In the genomic region with DNA sequence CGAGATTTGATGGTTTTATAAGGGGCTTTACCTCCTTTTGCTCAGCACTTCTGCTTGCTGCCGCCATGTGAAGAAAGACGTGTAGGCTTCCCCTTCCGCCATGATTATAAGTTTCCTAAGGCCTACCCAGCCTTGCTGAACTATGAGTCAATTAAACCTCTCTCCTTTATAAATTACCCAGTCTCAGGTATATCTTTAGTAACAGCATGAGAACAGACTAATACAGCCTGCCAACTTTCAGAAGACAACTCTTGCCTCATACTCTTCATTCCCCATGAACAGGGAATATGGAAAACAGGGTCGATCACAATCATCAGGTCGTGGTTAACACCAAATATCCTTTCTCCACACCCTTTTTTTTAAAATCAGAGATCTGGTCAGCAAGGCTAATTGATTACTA, we compare ENCODE assay signal across 32 cellular contexts.
"Had no signal": no experiment of that assay in that cellular context is flagged by ENCODE, and none has a peak within 500 bp of the region (broad histone marks: within the 10 kb centered on the region; RNA-seq: fewer than 3 reads in every experiment).

No MANE protein-coding gene starts in this region.

- H3K27ac ChIP-seq: brain microvascular endothelial cell, epithelial cell of prostate, esophagus squamous epithelium, WERI-Rb-1 had no signal

- H3K27me3 ChIP-seq: brain microvascular endothelial cell, esophagus squamous epithelium had no signal

- ATAC-seq: activated CD4-positive, CD25-positive, alpha-beta regulatory T cell treated with anti-CD3 and anti-CD28 coated beads, Interleukin-2, amount 50 U/mL, for 24 hours; activated CD8-positive, alpha-beta T cell treated with anti-CD3 and anti-CD28 coated beads for 36 hours; activated T-cell treated with anti-CD3 and anti-CD28 coated beads, Interleukin-2, amount 50 U/mL, for 4 hours; activated T-helper 17 cell treated with anti-CD3 and anti-CD28 coated beads, Interleukin-2, amount 50 U/mL, for 72 hours; effector memory CD8-positive, alpha-beta T cell; T-helper 17 cell had no signal

- H3K4me3 ChIP-seq: esophagus squamous epithelium had no signal

- H3K9me3 ChIP-seq: esophagus squamous epithelium had no signal

- H3K36me3 ChIP-seq: brain microvascular endothelial cell, esophagus squamous epithelium had no signal

- FAIRE-seq: astrocyte, bronchial epithelial cell, colon, endothelial cell of umbilical vein had no signal

- DNase-seq: activated B cell treated with CpG ODN at 0.5 μM for 24 hours; activated CD4-positive, alpha-beta T cell treated with anti-CD3 and anti-CD28 coated beads for 48 hours; activated CD4-positive, alpha-beta T cell treated with anti-CD3 and anti-CD28 coated beads, Interleukin-2, amount 50 U/mL, for 1 hour; activated CD4-positive, alpha-beta T cell treated with anti-CD3 and anti-CD28 coated beads, Interleukin-2, amount 50 U/mL, for 48 hours; activated CD8-positive, alpha-beta memory T cell treated with anti-CD3 and anti-CD28 coated beads for 24 hours; activated CD8-positive, alpha-beta T cell treated with anti-CD3 and anti-CD28 coated beads for 36 hours; activated effector memory CD4-positive, alpha-beta T cell treated with Interleukin-2 at 50 U/mL for 16 hours; activated gamma-delta T cell treated with Interleukin-2 at 50 U/mL for 16 hours; activated naive CD4-positive, alpha-beta T cell treated with anti-CD3 and anti-CD28 coated beads, Interleukin-2, amount 50 U/mL, for 16 hours; activated naive CD4-positive, alpha-beta T cell treated with Interleukin-2 at 50 U/mL for 16 hours; activated T-cell treated with anti-CD3 and anti-CD28 coated beads, Interleukin-2, amount 50 U/mL, for 4 hours; amniotic stem cell; anterior cingulate cortex; brain microvascular endothelial cell; caudate nucleus; cortex of kidney; dermis blood vessel endothelial cell; effector CD4-positive, alpha-beta T cell; effector memory CD8-positive, alpha-beta T cell; esophagus squamous epithelium; foreskin melanocyte; T-helper 1 cell; T-helper 17 cell; T1000; WERI-Rb-1 had no signal
